Comparison of ENCODE assay signal across 1 cellular context in the genomic region with DNA sequence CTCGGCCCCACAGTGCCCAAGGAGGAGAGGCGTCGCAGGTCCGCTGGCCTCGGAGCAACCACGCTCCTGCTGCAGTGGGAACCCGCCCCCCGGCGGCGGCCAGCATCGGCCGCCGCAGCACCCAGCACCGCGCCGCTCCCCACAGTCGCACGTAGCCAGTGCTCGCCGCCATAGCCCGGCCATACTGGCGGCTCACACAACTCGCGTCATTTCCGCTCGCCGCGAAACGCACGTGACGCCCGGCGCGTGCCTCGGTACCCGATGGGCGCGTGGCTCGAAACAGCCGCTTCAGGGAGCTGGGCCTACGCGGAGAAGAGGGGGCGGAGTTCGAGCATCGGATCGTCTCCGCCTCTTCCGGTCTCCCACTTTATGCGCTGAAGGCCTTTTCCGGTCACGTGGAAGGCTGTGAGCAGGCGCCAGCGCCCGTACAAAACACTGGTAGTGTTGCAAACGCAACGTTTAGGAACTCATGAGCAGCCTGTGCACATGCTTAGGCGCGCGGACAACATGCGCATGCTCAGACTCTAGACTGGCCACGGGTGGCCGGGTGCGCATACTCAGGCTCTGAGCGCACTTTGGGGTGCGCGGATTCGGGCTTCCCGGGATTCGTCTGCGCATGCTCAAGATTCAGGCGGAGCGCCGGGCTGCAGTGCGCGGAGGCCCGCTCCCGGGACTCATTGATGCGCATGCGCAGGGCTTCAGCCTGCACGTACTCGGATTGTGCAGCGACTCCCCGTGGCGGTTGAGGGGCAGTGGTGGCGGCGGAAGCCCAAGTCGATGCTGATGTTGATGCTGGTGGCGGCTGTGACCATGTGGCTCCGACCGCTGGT.
TF ChIP-seq lines count a peak whose summit lies in the region.

A gene with protein sequence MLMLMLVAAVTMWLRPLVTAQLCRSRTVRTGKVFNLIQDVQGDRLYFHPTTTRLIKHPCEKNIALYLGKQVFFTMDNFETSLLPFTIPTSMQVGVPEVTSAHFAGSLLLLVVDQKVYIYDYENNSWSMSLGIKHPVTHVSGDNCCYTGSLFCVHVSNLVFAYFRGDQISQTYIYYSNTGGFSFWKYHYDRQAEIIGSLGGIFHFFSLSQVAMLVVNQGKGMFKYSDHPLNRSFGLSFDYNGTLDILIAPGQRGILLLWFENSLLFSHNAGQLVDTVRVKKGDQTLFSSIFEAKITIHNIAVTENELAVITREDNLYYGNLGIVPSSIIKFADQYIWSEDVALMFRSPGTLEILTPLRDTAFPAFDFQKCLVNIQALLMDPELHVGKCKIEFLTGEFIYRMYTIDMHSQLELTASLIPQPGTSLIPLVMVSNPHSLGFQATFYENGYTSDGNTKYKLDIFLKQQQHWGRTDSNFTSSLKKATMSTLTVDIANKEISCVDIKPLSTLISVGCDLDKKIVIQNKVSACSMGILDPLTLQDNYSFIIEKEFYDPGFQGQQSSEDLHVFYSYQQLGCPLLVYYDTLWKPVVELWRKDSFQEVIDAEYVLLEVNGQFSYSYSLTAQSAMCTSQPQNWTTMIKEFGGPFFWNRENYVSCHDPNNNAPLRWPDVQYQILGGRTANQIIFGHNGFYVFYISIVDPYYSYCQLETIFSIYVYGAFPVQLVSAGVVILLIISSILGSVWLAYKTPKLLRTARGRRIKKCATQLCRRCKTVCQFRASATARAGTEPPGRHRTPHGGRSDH (plus strand): TSS at position 677 of the 830 bp plus-strand sequence. CDS start 101 bp downstream, at position 778.
A gene with protein sequence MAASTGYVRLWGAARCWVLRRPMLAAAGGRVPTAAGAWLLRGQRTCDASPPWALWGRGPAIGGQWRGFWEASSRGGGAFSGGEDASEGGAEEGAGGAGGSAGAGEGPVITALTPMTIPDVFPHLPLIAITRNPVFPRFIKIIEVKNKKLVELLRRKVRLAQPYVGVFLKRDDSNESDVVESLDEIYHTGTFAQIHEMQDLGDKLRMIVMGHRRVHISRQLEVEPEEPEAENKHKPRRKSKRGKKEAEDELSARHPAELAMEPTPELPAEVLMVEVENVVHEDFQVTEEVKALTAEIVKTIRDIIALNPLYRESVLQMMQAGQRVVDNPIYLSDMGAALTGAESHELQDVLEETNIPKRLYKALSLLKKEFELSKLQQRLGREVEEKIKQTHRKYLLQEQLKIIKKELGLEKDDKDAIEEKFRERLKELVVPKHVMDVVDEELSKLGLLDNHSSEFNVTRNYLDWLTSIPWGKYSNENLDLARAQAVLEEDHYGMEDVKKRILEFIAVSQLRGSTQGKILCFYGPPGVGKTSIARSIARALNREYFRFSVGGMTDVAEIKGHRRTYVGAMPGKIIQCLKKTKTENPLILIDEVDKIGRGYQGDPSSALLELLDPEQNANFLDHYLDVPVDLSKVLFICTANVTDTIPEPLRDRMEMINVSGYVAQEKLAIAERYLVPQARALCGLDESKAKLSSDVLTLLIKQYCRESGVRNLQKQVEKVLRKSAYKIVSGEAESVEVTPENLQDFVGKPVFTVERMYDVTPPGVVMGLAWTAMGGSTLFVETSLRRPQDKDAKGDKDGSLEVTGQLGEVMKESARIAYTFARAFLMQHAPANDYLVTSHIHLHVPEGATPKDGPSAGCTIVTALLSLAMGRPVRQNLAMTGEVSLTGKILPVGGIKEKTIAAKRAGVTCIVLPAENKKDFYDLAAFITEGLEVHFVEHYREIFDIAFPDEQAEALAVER (minus strand): TSS at position 186 of the 830 bp plus-strand sequence. CDS start 14 bp downstream, at position 172.

TF ChIP-seq in neural cell, 6 proteins besides CTCF, POLR2A, EP300 and RAD21:
- TF ChIP-seq SMC3 (conservative IDR thresholded peaks at IDR 0.05; ENCODE audit: poor library complexity) (peak; percentile 71), EZH2 (IDR thresholded peaks at IDR 0.05; ENCODE audit: borderline replicate concordance, insufficient read depth, low read length, poor library complexity, severe bottlenecking) (no peak), MXI1 (conservative IDR thresholded peaks at IDR 0.05; ENCODE audit: poor library complexity, severe bottlenecking) (peak; percentile 99), TAF1 (IDR thresholded peaks at IDR 0.05; ENCODE audit: low read depth) (peak; percentile 74), POLR2AphosphoS5 (IDR thresholded peaks at IDR 0.05) (peak; percentile 83)
- TF ChIP-seq, protein P1, sequence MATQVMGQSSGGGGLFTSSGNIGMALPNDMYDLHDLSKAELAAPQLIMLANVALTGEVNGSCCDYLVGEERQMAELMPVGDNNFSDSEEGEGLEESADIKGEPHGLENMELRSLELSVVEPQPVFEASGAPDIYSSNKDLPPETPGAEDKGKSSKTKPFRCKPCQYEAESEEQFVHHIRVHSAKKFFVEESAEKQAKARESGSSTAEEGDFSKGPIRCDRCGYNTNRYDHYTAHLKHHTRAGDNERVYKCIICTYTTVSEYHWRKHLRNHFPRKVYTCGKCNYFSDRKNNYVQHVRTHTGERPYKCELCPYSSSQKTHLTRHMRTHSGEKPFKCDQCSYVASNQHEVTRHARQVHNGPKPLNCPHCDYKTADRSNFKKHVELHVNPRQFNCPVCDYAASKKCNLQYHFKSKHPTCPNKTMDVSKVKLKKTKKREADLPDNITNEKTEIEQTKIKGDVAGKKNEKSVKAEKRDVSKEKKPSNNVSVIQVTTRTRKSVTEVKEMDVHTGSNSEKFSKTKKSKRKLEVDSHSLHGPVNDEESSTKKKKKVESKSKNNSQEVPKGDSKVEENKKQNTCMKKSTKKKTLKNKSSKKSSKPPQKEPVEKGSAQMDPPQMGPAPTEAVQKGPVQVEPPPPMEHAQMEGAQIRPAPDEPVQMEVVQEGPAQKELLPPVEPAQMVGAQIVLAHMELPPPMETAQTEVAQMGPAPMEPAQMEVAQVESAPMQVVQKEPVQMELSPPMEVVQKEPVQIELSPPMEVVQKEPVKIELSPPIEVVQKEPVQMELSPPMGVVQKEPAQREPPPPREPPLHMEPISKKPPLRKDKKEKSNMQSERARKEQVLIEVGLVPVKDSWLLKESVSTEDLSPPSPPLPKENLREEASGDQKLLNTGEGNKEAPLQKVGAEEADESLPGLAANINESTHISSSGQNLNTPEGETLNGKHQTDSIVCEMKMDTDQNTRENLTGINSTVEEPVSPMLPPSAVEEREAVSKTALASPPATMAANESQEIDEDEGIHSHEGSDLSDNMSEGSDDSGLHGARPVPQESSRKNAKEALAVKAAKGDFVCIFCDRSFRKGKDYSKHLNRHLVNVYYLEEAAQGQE (IDR thresholded peaks at IDR 0.05; ENCODE audit: borderline replicate concordance), result peak; percentile 83
TF ChIP-seq in neural cell: peak in this region for 5.
